ENCODE assay signal across 8 cellular contexts in genomic region chr12:53098982-53099651, GRCh38. TPM values are rescaled to one million over a fixed set of nuclear protein-coding genes. Genes with fewer than 3 reads are reported as not detected.
DNase-seq lines count a peak whose midpoint lies in the region; ATAC-seq, FAIRE-seq and TF ChIP-seq lines count a peak whose summit lies in the region.

No MANE protein-coding gene starts in this region.

- peak overlapping the region in 4 of 5 donors; percentile 30 to 60 (median 50) for H3K4me3 Mint-ChIP-seq in immature natural killer cell

- no peak overlapping the region for H3K4me3 ChIP-seq in small intestine (ENCODE audit: low read depth in 1 of 2, low read length in 2 of 2)

- H3K4me1 ChIP-seq in small intestine (ENCODE audit: control insufficient read depth in 2 of 2, insufficient read depth in 1 of 2, low read depth in 1 of 2, low read length in 1 of 2): peaks cover 3 to 23% of the 10 kb centered on the region in 2 donors

- no peak overlapping the region for H3K27ac ChIP-seq in VCaP
- H3K27ac ChIP-seq in small intestine (ENCODE audit: low read depth in 1 of 2, low read length in 1 of 2): peak overlapping the region; percentile 13 to 80

- WGBS in small intestine, 3 donors: 19 to 26% (median 24%) methylated on average over 6 of the region's 6 CpGs

- H3K27me3 Mint-ChIP-seq in immature natural killer cell (ENCODE audit: low read depth in 3 of 3): peaks cover 5 to 7% (median 5%) of the 10 kb centered on the region in 3 donors

- FAIRE-seq in GM19239 (lab: Jason Lieb, UNC) (peak; percentile 61), small intestine (lab: Jason Lieb, UNC) (no peak)

- H3K36me3 ChIP-seq in small intestine (ENCODE audit: control insufficient read depth in 2 of 2, insufficient read depth in 2 of 2, low read length in 2 of 2): no peaks in the 10 kb centered on the region

- H3K9me3 Mint-ChIP-seq in immature natural killer cell: no peaks in the 10 kb centered on the region

- no peaks in the 10 kb centered on the region for H3K9me3 ChIP-seq in small intestine (ENCODE audit: control insufficient read depth, low read depth)

- TF ChIP-seq CTCF in VCaP (conservative IDR thresholded peaks at IDR 0.05): peak; percentile 98

- H3K4me1 Mint-ChIP-seq in immature natural killer cell: peaks cover 34 to 44% of the 10 kb centered on the region in 2 donors

- in situ Hi-C loops in T47D (cut with HindIII; ENCODE audit: low pct_unique_long_range_greater_than_20kb, low sequenced_read_pairs): no loop called here

- DNase-seq in 8988T: peak; percentile 91
- peak; percentile 78 for DNase-seq in GM19239 (ENCODE audit: insufficient read length, low spot score)
- peak; percentile 56 for DNase-seq in NCI-H2171 treated with DMSO at 0.1 percent for 48 hours (lab: John Stamatoyannopoulos, UW)
- DNase-seq in T47D (ENCODE audit: low read depth in 1 of 2, low spot score in 1 of 2): peak; percentile 89 to 92
- DNase-seq in immature natural killer cell: peak; percentile 78 to 82 (median 81)
- peak; percentile 73 for DNase-seq in small intestine

- no peaks in the 10 kb centered on the region for H3K36me3 Mint-ChIP-seq in immature natural killer cell

- peak overlapping the region in 1 of 6 donors; percentile 34 for H3K27ac Mint-ChIP-seq in immature natural killer cell

- no peak for ATAC-seq in GM19397 (IDR thresholded peaks at IDR 0.05; ENCODE audit: unreplicated experiment)

- no peaks in the 10 kb centered on the region for H3K27me3 ChIP-seq in small intestine (ENCODE audit: control insufficient read depth in 2 of 2, insufficient read depth in 2 of 2, low read length in 2 of 2)

RNA-seq across cellular contexts. Expression of gene IGFBP6, which starts 1.6 kb away (rescaled TPM):
- 1 to 10 TPM in 1 of 3 donors, under 1 TPM in 1, not detected in 1; 0.69 to 2.1 TPM for polyA plus RNA-seq in immature natural killer cell
- polyA plus RNA-seq in small intestine: 100 to 1,000 TPM in 1 of 3 donors, 1 to 10 TPM in 2; 3.4 to 135 (median 8.4) TPM

RNA-seq across cellular contexts. Expression of gene SOAT2, which starts 4.2 kb away (rescaled TPM):
- not detected for polyA plus RNA-seq in immature natural killer cell
- polyA plus RNA-seq in small intestine: 10 to 100 TPM in 2 of 3 donors, 1 to 10 TPM in 1; 4.2 to 94.0 (median 77.4) TPM

RNA-seq across cellular contexts. Expression of gene SPRYD3, which starts 19.9 kb away (rescaled TPM):
- polyA plus RNA-seq in immature natural killer cell (10 to 100 TPM; 35.6 to 70.4 (median 59.6) TPM), small intestine (10 to 100 TPM; 19.7 to 37.6 (median 20.3) TPM)

RNA-seq across cellular contexts. Expression of gene TNS2, which starts 49.3 kb away (rescaled TPM):
- polyA plus RNA-seq in immature natural killer cell: not detected
- polyA plus RNA-seq in small intestine: 10 to 100 TPM in 2 of 3 donors, 1 to 10 TPM in 1; 5.8 to 52.9 (median 18.4) TPM

Comparison
In these comparisons a context has a peak if more than half of its experiments do, and no peak if none do; other contexts are left out.
1. RNA of gene SOAT2, which starts 4.2 kb away (polyA plus RNA-seq): 4.2 to 94.0 TPM in small intestine; not detected in immature natural killer cell; every median in the first group is over 4 times any median in the second.
2. Peak in every context shown above with its lines, with median percentiles within 50 percentile points of each other: DNase-seq.